ENCODE assay signal across 8 cellular contexts in the genomic region with DNA sequence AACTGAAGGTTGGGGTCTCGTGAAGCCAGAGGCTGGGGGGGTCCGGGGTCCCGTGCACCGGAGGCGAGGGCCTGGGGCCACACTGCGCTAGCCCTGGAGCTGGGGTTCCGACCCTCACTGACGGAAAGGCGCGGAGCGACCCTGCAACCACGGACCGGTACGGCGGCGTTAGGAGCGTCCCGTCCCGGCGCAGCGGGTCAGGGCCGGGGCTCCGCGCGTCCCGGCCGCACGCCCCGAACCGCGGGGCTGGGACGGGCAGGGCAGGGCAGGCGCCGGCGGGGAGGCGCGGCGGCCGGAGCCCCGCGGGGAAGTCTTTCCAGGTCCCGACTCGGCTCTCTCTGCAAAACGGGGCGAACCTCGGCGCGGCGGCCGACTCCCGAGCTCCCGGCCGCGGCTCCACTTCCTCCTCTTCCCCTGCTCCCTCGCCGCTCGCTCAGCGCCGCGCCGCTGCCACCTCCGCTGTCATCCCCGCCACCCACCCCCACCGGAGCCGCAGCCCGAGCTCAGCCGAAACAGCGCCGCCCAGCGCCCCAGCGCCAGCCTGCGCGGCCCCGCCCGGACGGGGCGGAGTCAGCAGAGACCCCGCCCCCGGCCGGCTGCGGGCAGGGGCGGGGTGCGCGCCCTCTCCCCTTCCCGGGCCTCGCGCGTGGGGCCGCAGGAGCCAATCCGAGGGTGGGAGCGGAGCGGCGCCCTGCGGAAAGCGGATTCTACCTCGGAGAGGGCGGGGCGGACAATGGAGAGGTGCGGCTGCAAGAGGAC. TPM values are rescaled to one million over a fixed set of nuclear protein-coding genes. Genes with fewer than 3 reads are reported as not detected.
A peak's percentile ranks its signal among the peaks of the same experiment; 100 is the strongest.
DNase-seq lines count a peak whose midpoint lies in the region; ATAC-seq and TF ChIP-seq lines count a peak whose summit lies in the region.

A gene with protein sequence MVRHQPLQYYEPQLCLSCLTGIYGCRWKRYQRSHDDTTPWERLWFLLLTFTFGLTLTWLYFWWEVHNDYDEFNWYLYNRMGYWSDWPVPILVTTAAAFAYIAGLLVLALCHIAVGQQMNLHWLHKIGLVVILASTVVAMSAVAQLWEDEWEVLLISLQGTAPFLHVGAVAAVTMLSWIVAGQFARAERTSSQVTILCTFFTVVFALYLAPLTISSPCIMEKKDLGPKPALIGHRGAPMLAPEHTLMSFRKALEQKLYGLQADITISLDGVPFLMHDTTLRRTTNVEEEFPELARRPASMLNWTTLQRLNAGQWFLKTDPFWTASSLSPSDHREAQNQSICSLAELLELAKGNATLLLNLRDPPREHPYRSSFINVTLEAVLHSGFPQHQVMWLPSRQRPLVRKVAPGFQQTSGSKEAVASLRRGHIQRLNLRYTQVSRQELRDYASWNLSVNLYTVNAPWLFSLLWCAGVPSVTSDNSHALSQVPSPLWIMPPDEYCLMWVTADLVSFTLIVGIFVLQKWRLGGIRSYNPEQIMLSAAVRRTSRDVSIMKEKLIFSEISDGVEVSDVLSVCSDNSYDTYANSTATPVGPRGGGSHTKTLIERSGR (minus strand): TSS at position 509 of the 759 bp plus-strand sequence. CDS start 48,206 bp downstream, outside the sequence.

- POLR2A ChIA-PET in activated CD8-positive, alpha-beta T cell treated with anti-CD3 and anti-CD28 coated beads for 36 hours (lab: Charles Lee) = interaction anchor here (0.6 to 1.4 kb wide), 2 partner anchors 118 to 125 kb away, joined by 3 to 5 read pairs; no protein-coding TSS in a partner anchor

- H3K4me2 ChIP-seq in mesenchymal stem cell (ENCODE audit: low read length, poor library complexity, severe bottlenecking) = peak within 1 kb of the TSS; percentile 95

- peak within 1 kb of the TSS; percentile 50 for H3K27ac ChIP-seq in effector memory CD4-positive, alpha-beta T cell (ENCODE audit: insufficient read depth, low read length, poor library complexity, severe bottlenecking)
- H3K27ac ChIP-seq in mesenchymal stem cell (ENCODE audit: low read length, poor library complexity, severe bottlenecking) = no peak within 1 kb of the TSS

- no peaks in the 10 kb centered on the region for H3K27me3 ChIP-seq in effector memory CD4-positive, alpha-beta T cell (replicated peaks; ENCODE audit: control insufficient read depth, insufficient read depth, low read length, poor library complexity, severe bottlenecking)
- peaks cover 23 to 34% of the 10 kb centered on the region in 2 experiments for H3K27me3 ChIP-seq in mesenchymal stem cell (ENCODE audit: control insufficient read depth in 1 of 2, insufficient read depth in 1 of 2, low read length in 2 of 2)

- H3K27ac Mint-ChIP-seq in activated CD8-positive, alpha-beta T cell treated with anti-CD3 and anti-CD28 coated beads for 36 hours = peak within 1 kb of the TSS; percentile 14

- no peak within 1 kb of the TSS for H2BK5ac ChIP-seq in mesenchymal stem cell (ENCODE audit: low read depth, low read length, poor library complexity, severe bottlenecking)

- 0% methylated on average over 45 of the region's 99 CpGs for WGBS in mesenchymal stem cell

- H2AK5ac ChIP-seq in mesenchymal stem cell (ENCODE audit: low read length, severe bottlenecking) = no peak within 1 kb of the TSS

- peak within 1 kb of the TSS; percentile 74 for H3K4me3 Mint-ChIP-seq in activated CD8-positive, alpha-beta T cell treated with anti-CD3 and anti-CD28 coated beads for 36 hours

- peak within 1 kb of the TSS in 1 of 2 experiments; percentile 24 for H2BK12ac ChIP-seq in mesenchymal stem cell (ENCODE audit: low read length in 2 of 2)

- H3K9me3 ChIP-seq in effector memory CD4-positive, alpha-beta T cell (ENCODE audit: control insufficient read depth, low read length) = no peaks in the 10 kb centered on the region
- no peaks in the 10 kb centered on the region for H3K9me3 ChIP-seq in mesenchymal stem cell (ENCODE audit: control insufficient read depth, low read length)

- H3K23ac ChIP-seq in mesenchymal stem cell (ENCODE audit: low read length in 2 of 2) = peak within 1 kb of the TSS in 1 of 2 experiments; percentile 51

- H3K4me1 Mint-ChIP-seq in activated CD8-positive, alpha-beta T cell treated with anti-CD3 and anti-CD28 coated beads for 36 hours (ENCODE audit: low read depth) = peaks cover 20% of the 10 kb centered on the region

- peak within 1 kb of the TSS; percentile 6 to 8 for H3K4ac ChIP-seq in mesenchymal stem cell (ENCODE audit: low read depth in 1 of 2, low read length in 2 of 2)

- peak within 1 kb of the TSS in 1 of 2 experiments; percentile 71 for H3K14ac ChIP-seq in mesenchymal stem cell (ENCODE audit: low read length in 2 of 2)

- H3K27me3 Mint-ChIP-seq in activated CD8-positive, alpha-beta T cell treated with anti-CD3 and anti-CD28 coated beads for 36 hours = peaks cover 5% of the 10 kb centered on the region

- CTCF ChIA-PET in activated CD8-positive, alpha-beta T cell treated with anti-CD3 and anti-CD28 coated beads for 36 hours (lab: Charles Lee) = interaction anchor here (0.6 to 4.3 kb wide), 16 partner anchors 8 to 265 kb away, joined by 3 to 40 read pairs (median 3); no protein-coding TSS in a partner anchor

- no peaks in the 10 kb centered on the region for H3K79me1 ChIP-seq in mesenchymal stem cell (replicated peaks; ENCODE audit: low read length, poor library complexity, severe bottlenecking)

- H2BK15ac ChIP-seq in mesenchymal stem cell (ENCODE audit: low read depth, poor library complexity, severe bottlenecking) = peak within 1 kb of the TSS; percentile 82

- no peaks in the 10 kb centered on the region for H3K36me3 ChIP-seq in effector memory CD4-positive, alpha-beta T cell (ENCODE audit: control insufficient read depth, insufficient read depth, low read length)
- no peaks in the 10 kb centered on the region for H3K36me3 ChIP-seq in mesenchymal stem cell (ENCODE audit: control insufficient read depth in 1 of 2, insufficient read depth in 2 of 2, low read depth in 1 of 2, low read length in 2 of 2)

- intact Hi-C loops in activated CD8-positive, alpha-beta T cell treated with anti-CD3 and anti-CD28 coated beads for 36 hours (cut with micrococcal nuclease) = no loop called here

- peak within 1 kb of the TSS; percentile 23 for H4K91ac ChIP-seq in mesenchymal stem cell (ENCODE audit: low read length)

- peak within 1 kb of the TSS; percentile 29 for H2AFZ ChIP-seq in mesenchymal stem cell (ENCODE audit: low read depth, low read length)

- peaks cover 38% of the 10 kb centered on the region for H3K4me1 ChIP-seq in effector memory CD4-positive, alpha-beta T cell (ENCODE audit: control insufficient read depth, insufficient read depth, low read length, poor library complexity, severe bottlenecking)
- peaks cover 16% of the 10 kb centered on the region for H3K4me1 ChIP-seq in mesenchymal stem cell (ENCODE audit: control insufficient read depth, insufficient read depth, low read depth, low read length)

- peak; percentile 28 for TF ChIP-seq CTCF in activated CD8-positive, alpha-beta T cell treated with anti-CD3 and anti-CD28 coated beads for 36 hours (IDR thresholded peaks at IDR 0.05)

- peak within 1 kb of the TSS; percentile 4 to 92 for H3K18ac ChIP-seq in mesenchymal stem cell (ENCODE audit: low read depth in 1 of 2, low read length in 2 of 2)

- ATAC-seq in GM19395 (IDR thresholded peaks at IDR 0.05; ENCODE audit: unreplicated experiment) (peak; percentile 70), HG03571 (IDR thresholded peaks at IDR 0.05; ENCODE audit: unreplicated experiment) (peak; percentile 65)
- peak; percentile 97 for ATAC-seq in activated CD8-positive, alpha-beta T cell treated with anti-CD3 and anti-CD28 coated beads for 36 hours

- peak; percentile 96 for DNase-seq in CD1c-positive myeloid dendritic cell (ENCODE audit: extremely low spot score)
- peak; percentile 91 for DNase-seq in NCI-H82 (lab: John Stamatoyannopoulos, UW)
- DNase-seq in activated CD8-positive, alpha-beta T cell treated with anti-CD3 and anti-CD28 coated beads for 36 hours = peak; percentile 87
- peak; percentile 83 to 85 (median 84) for DNase-seq in effector memory CD4-positive, alpha-beta T cell
- peak; percentile 72 for DNase-seq in mesenchymal stem cell
- DNase-seq in stimulated activated CD8-positive, alpha-beta memory T cell treated with anti-CD3 and anti-CD28 coated beads, Interleukin-12 subunit alpha, Interleukin-12 subunit beta, amount 100 ng/mL, for 24 hours (ENCODE audit: extremely low read depth) = peak; percentile 62

- no peaks in the 10 kb centered on the region for H3K9me3 Mint-ChIP-seq in activated CD8-positive, alpha-beta T cell treated with anti-CD3 and anti-CD28 coated beads for 36 hours

- H2BK120ac ChIP-seq in mesenchymal stem cell (ENCODE audit: low read depth, low read length) = peak within 1 kb of the TSS; percentile 35

- H3K4me3 ChIP-seq in effector memory CD4-positive, alpha-beta T cell (ENCODE audit: insufficient read depth, low read depth, low read length, poor library complexity, severe bottlenecking) = peak within 1 kb of the TSS; percentile 80
- peak within 1 kb of the TSS; percentile 67 to 83 for H3K4me3 ChIP-seq in mesenchymal stem cell (ENCODE audit: insufficient read depth in 1 of 2, low read depth in 1 of 2, low read length in 2 of 2)

- peak within 1 kb of the TSS; percentile 80 for H3K9ac ChIP-seq in mesenchymal stem cell (ENCODE audit: low read length)

- H4K8ac ChIP-seq in mesenchymal stem cell (ENCODE audit: low read length) = peak within 1 kb of the TSS; percentile 83

- H3K36me3 Mint-ChIP-seq in activated CD8-positive, alpha-beta T cell treated with anti-CD3 and anti-CD28 coated beads for 36 hours (ENCODE audit: low read depth) = no peaks in the 10 kb centered on the region

RNA-seq across cellular contexts. Expression of the gene that starts here (rescaled TPM):
- total RNA-seq in activated CD8-positive, alpha-beta T cell treated with anti-CD3 and anti-CD28 coated beads for 36 hours = 10 to 100 TPM in 1 of 2 experiments, 1 to 10 TPM in 1; 7.8 to 11.0 TPM
- 1.8 TPM for polyA plus RNA-seq in mesenchymal stem cell (2013, experiment 1 of 2)
- polyA plus RNA-seq in mesenchymal stem cell (2013, experiment 2 of 2) = 1.4 TPM
